8 cellular contexts compared by ENCODE assay signal in the genomic region with DNA sequence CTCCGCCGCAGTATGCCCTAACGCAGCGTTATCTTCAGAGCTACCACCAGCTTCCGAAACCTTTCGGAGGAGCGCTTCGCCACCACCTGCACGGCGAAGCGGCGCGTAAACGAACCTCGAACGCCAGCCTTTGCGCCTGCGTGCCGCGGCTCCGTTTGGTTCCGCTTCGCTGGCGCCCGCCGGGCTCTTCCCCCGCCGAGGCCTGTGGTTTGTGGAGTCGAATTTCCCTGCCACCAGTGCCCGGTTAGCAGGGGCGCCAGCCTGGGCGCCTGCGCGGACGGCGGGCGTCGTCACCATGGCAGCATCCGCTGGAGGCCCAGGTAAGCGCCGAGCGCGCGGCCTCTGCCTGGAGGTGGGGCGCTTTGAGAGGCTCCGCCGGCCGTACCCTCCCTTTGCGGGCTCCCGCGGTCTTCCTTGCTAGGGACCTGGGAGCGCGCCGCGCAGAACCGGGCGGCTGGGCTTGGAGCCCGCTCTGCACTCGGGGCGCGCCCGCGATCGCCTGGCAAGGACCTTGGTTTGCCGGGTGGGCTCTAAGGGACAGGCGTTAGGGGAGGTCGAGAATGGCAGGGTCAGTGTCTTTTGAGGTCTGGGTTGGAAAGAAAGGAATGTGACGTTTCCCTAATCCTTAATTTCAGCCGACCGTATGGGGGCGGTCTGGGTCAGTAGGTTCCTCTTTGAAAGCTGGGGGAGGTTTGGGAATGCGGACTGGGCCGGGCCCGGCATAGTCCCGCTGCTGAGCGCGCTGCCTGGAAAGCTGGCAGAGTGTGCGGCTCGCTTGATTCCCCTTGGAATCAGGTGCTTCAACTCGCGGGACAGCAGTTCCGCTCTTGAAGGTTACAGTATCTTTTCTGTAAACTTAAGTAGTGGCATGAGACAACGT. TPM values are rescaled to one million over a fixed set of nuclear protein-coding genes. Genes with fewer than 3 reads are reported as not detected.
DNase-seq lines count a peak whose midpoint lies in the region; TF ChIP-seq lines count a peak whose summit lies in the region.

A gene with protein sequence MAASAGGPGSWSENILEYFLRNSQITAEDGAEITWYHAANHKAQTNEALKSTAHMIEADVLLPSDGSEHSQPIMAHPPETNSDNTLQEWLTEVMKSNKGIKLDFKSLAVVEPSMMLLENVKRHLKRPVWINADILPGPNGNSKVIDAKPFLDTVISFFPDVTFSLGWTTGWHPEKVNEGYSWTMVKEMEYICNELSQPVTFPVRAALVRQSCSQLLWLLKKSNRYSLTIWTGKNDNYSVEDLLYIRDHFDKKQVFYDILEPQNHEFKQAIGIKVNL (plus strand): TSS at position 272 of the 880 bp plus-strand sequence. CDS start 24 bp downstream, at position 296.

- no peaks in the 10 kb centered on the region; the same call in 1 of the 2 replicates for H3K27me3 Mint-ChIP-seq in HFFc6 (ENCODE audit: insufficient read depth)
- H3K27me3 Mint-ChIP-seq in activated naive CD4-positive, alpha-beta T cell treated with anti-CD3 and anti-CD28 coated beads, Interleukin-2, amount 50 U/mL, for 24 hours, result peaks cover 3% of the 10 kb centered on the region

- H3K79me2 ChIP-seq in SK-N-SH (ENCODE audit: insufficient read depth), result no peaks in the 10 kb centered on the region; the same call in 1 of the 2 replicates

- H3K36me3 Mint-ChIP-seq in HFFc6 (ENCODE audit: low read depth), result peaks cover 11% of the 10 kb centered on the region
- H3K36me3 Mint-ChIP-seq in activated naive CD4-positive, alpha-beta T cell treated with anti-CD3 and anti-CD28 coated beads, Interleukin-2, amount 50 U/mL, for 24 hours, result peaks cover 7% of the 10 kb centered on the region

- H3K36me3 ChIP-seq in SK-N-SH (replicated peaks in 1 of 2; ENCODE audit: control insufficient read depth in 1 of 2, insufficient read depth in 2 of 2, low read length in 1 of 2) (peaks cover 0 to 19% of the 10 kb centered on the region in 2 experiments), suprapubic skin (no peaks in the 10 kb centered on the region)

- H4K20me1 ChIP-seq in SK-N-SH (ENCODE audit: insufficient read depth), result no peaks in the 10 kb centered on the region

- TF ChIP-seq EP300 in SK-N-SH (IDR thresholded peaks at IDR 0.05; ENCODE audit: borderline replicate concordance in 1 of 2, low read depth in 1 of 2, low read length in 1 of 2), result no peak
- no peak for TF ChIP-seq EP300 in suprapubic skin (IDR thresholded peaks at IDR 0.05)

- peak; percentile 55 for TF ChIP-seq RAD21 in SK-N-SH (IDR thresholded peaks at IDR 0.05; ENCODE audit: low read length)

- no peak for TF ChIP-seq POLR2A in suprapubic skin (IDR thresholded peaks at IDR 0.05)

- DNase-seq in GM03348 (ENCODE audit: low spot score) (peak; percentile 95), HFFc6 (peak; percentile 90), NAMALWA (ENCODE audit: low spot score) (peak; percentile 27), SK-N-SH (peak; percentile 95), glomerular visceral epithelial cell (ENCODE audit: extremely low spot score) (peak; percentile 98), nucleus accumbens (lab: John Stamatoyannopoulos, UW) (peak in 55 of 56 donors; percentile 25 to 95 (median 80)), suprapubic skin (ENCODE audit: low spot score in 2 of 2) (peak; percentile 80 to 87)

- peak; percentile 49; the same call in 1 of the 2 replicates for TF ChIP-seq CTCF in HFFc6 (IDR thresholded peaks at IDR 0.05)
- TF ChIP-seq CTCF in SK-N-SH (IDR thresholded peaks at IDR 0.05), result peak; percentile 40
- TF ChIP-seq CTCF in suprapubic skin (IDR thresholded peaks at IDR 0.05), result no peak

- H3K27ac ChIP-seq in SK-N-SH (ENCODE audit: low read depth in 2 of 2, low read length in 1 of 2) (peak within 1 kb of the TSS; percentile 68 to 84), suprapubic skin (peak within 1 kb of the TSS; percentile 81)

- peak within 1 kb of the TSS; percentile 62 to 92 for H3K4me3 ChIP-seq in SK-N-SH (ENCODE audit: low read depth in 2 of 2, low read length in 1 of 2)
- H3K4me3 ChIP-seq in suprapubic skin, result peak within 1 kb of the TSS; percentile 73

- CTCF ChIA-PET in SK-N-SH (lab: Yijun Ruan, JAX), result interaction anchor here (0.6 to 1.5 kb wide), 6 partner anchors 19 to 1609 kb away, joined by 3 to 4 read pairs (median 3); no protein-coding TSS in a partner anchor

- H3K27me3 ChIP-seq in SK-N-SH (ENCODE audit: insufficient read depth), result no peaks in the 10 kb centered on the region
- no peaks in the 10 kb centered on the region for H3K27me3 ChIP-seq in suprapubic skin

- H3K9me2 ChIP-seq in SK-N-SH, result no peaks in the 10 kb centered on the region

- 2% methylated on average over 67 of the region's 83 CpGs for WGBS in SK-N-SH (ENCODE audit: low lambda C conversion rate)
- under 1% methylated on average over 42 of the region's 83 CpGs for WGBS in suprapubic skin

- POLR2A ChIA-PET in SK-N-SH (lab: Yijun Ruan, JAX), result interaction anchor here (1.4 kb wide), 1 partner anchor 78 kb away, joined by 3 read pairs; no protein-coding TSS in a partner anchor

- H3K27ac Mint-ChIP-seq in HFFc6, result peak within 1 kb of the TSS; percentile 91
- peak within 1 kb of the TSS; percentile 74 for H3K27ac Mint-ChIP-seq in activated naive CD4-positive, alpha-beta T cell treated with anti-CD3 and anti-CD28 coated beads, Interleukin-2, amount 50 U/mL, for 24 hours

- H3K4me1 ChIP-seq in SK-N-SH (ENCODE audit: control insufficient read depth in 1 of 2, insufficient read depth in 2 of 2, low read depth in 1 of 2, low read length in 1 of 2) (no peaks in the 10 kb centered on the region; a peak in 3 of 4 replicates), suprapubic skin (peaks cover 13% of the 10 kb centered on the region)

- H3K4me3 Mint-ChIP-seq in HFFc6, result peak within 1 kb of the TSS; percentile 99
- H3K4me3 Mint-ChIP-seq in activated naive CD4-positive, alpha-beta T cell treated with anti-CD3 and anti-CD28 coated beads, Interleukin-2, amount 50 U/mL, for 24 hours, result peak within 1 kb of the TSS; percentile 89

- peaks cover 23% of the 10 kb centered on the region for H3K4me1 Mint-ChIP-seq in HFFc6 (ENCODE audit: low read depth)
- peaks cover 21% of the 10 kb centered on the region for H3K4me1 Mint-ChIP-seq in activated naive CD4-positive, alpha-beta T cell treated with anti-CD3 and anti-CD28 coated beads, Interleukin-2, amount 50 U/mL, for 24 hours

- no peaks in the 10 kb centered on the region for H3K9me3 Mint-ChIP-seq in HFFc6
- peaks cover 4% of the 10 kb centered on the region for H3K9me3 Mint-ChIP-seq in activated naive CD4-positive, alpha-beta T cell treated with anti-CD3 and anti-CD28 coated beads, Interleukin-2, amount 50 U/mL, for 24 hours

- peak within 1 kb of the TSS; percentile 71 for H3K9ac ChIP-seq in SK-N-SH

- peaks cover 9% of the 10 kb centered on the region for H3F3A ChIP-seq in SK-N-SH (replicated peaks; ENCODE audit: insufficient read depth)

- peak within 1 kb of the TSS; percentile 86 for H2AFZ ChIP-seq in SK-N-SH (ENCODE audit: low read depth)

- H3K9me3 ChIP-seq in SK-N-SH (peaks cover 7% of the 10 kb centered on the region), suprapubic skin (no peaks in the 10 kb centered on the region)

- peak within 1 kb of the TSS; percentile 86 for H3K4me2 ChIP-seq in SK-N-SH

TF ChIP-seq in SK-N-SH, 30 proteins besides CTCF, POLR2A, EP300 and RAD21 (continues in another document):
- peak; percentile 36; the same call in 1 of the 2 replicates for TF ChIP-seq ELF1 (IDR thresholded peaks at IDR 0.05)
- no peak for TF ChIP-seq RFX5 (IDR thresholded peaks at IDR 0.05; ENCODE audit: low read length)
- TF ChIP-seq TEAD4 (IDR thresholded peaks at IDR 0.05; ENCODE audit: borderline replicate concordance, insufficient read depth), result no peak
- TF ChIP-seq, protein P1, sequence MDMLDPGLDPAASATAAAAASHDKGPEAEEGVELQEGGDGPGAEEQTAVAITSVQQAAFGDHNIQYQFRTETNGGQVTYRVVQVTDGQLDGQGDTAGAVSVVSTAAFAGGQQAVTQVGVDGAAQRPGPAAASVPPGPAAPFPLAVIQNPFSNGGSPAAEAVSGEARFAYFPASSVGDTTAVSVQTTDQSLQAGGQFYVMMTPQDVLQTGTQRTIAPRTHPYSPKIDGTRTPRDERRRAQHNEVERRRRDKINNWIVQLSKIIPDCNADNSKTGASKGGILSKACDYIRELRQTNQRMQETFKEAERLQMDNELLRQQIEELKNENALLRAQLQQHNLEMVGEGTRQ (IDR thresholded peaks at IDR 0.05; ENCODE audit: borderline replicate concordance, low read depth, low read length), result no peak
- no peak for TF ChIP-seq FOXM1 (IDR thresholded peaks at IDR 0.05; ENCODE audit: low read depth)
- TF ChIP-seq, protein P2, sequence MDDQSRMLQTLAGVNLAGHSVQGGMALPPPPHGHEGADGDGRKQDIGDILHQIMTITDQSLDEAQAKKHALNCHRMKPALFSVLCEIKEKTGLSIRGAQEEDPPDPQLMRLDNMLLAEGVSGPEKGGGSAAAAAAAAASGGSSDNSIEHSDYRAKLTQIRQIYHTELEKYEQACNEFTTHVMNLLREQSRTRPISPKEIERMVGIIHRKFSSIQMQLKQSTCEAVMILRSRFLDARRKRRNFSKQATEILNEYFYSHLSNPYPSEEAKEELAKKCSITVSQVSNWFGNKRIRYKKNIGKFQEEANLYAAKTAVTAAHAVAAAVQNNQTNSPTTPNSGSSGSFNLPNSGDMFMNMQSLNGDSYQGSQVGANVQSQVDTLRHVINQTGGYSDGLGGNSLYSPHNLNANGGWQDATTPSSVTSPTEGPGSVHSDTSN (IDR thresholded peaks at IDR 0.05), result no peak
- no peak; the same call in 1 of the 2 replicates for TF ChIP-seq POLR2AphosphoS5 (IDR thresholded peaks at IDR 0.05; ENCODE audit: low read depth, low read length)
- no peak for TF ChIP-seq JUND (IDR thresholded peaks at IDR 0.05)
- TF ChIP-seq CHD2 (IDR thresholded peaks at IDR 0.05; ENCODE audit: low read length, partially characterized antibody), result no peak
- TF ChIP-seq, protein P3, sequence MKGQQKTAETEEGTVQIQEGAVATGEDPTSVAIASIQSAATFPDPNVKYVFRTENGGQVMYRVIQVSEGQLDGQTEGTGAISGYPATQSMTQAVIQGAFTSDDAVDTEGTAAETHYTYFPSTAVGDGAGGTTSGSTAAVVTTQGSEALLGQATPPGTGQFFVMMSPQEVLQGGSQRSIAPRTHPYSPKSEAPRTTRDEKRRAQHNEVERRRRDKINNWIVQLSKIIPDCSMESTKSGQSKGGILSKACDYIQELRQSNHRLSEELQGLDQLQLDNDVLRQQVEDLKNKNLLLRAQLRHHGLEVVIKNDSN (IDR thresholded peaks at IDR 0.05; ENCODE audit: borderline replicate concordance, low read depth), result no peak
- TF ChIP-seq SIN3A (IDR thresholded peaks at IDR 0.05; ENCODE audit: borderline replicate concordance, low read depth, low read length), result no peak
- TF ChIP-seq RCOR1 (IDR thresholded peaks at IDR 0.05; ENCODE audit: low read length), result no peak
- TF ChIP-seq RXRA (IDR thresholded peaks at IDR 0.05; ENCODE audit: borderline replicate concordance, low read depth), result no peak
- TF ChIP-seq FOSL2 (IDR thresholded peaks at IDR 0.05; ENCODE audit: borderline replicate concordance, low read depth), result no peak

RNA-seq across cellular contexts. Expression of the gene that starts here (rescaled TPM):
- 1 to 10 TPM; 2.0 to 2.7 (median 2.5) TPM for total RNA-seq in HFFc6 (2021; fragmentation: NEBNext Ultra II Directional; extraction: Animal tissue kit (Norgen Biotek cat#: 25700))
- 1.2 and 1.5 TPM in 2 replicates for polyA plus RNA-seq in SK-N-SH (2012; rRNA removed)
- 1.7 and 1.8 TPM in 2 replicates for polyA plus RNA-seq in SK-N-SH (2012; cell fraction: cytosol; rRNA removed)
- polyA plus RNA-seq in SK-N-SH (2012; cell fraction: nucleus; rRNA removed), result 0.67 and 2.5 TPM in 2 replicates
- 1 to 10 TPM in 3 of 4 donors, under 1 TPM in 1; 0.56 to 3.3 (median 2.0) TPM for total RNA-seq in suprapubic skin

Comparison
In these comparisons a context has a peak if more than half of its experiments do, and no peak if none do; other contexts are left out.
1. Peak in every context shown above with its lines: DNase-seq, H3K4me3 ChIP-seq and H3K27ac ChIP-seq.
2. DNase-seq: peak in every context shown above with its lines; median percentile 98 in glomerular visceral epithelial cell; 95 in GM03348; 95 in SK-N-SH; 90 in HFFc6; 84 in suprapubic skin; 80 in nucleus accumbens; 27 in NAMALWA.
3. CTCF ChIP-seq: peak in HFFc6 (single experiment) and SK-N-SH (single experiment); none in suprapubic skin (0 of 2).